Comparison of ENCODE assay signal across 1 cellular context in the genomic region with DNA sequence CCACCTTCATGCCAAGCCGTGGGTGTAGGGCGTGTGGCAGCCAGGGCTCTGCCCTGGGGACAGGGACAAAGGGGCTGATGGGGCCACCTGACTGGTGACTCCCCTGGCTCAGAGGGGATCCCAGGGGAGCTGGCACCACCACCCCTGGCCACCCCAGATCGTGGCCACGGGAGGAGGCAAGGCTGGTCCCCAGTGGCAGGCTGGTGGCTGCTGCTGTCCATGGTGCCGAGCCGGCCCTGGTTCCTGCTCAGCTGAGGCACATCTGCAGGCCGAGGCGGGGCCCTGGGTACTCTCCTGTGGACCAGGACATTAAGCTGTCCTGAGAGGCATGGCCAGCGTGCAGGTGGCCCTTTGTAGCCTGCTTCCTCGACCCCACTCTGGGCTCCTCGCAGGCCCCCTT.
A peak's percentile ranks its signal among the peaks of the same experiment; 100 is the strongest.
TF ChIP-seq lines count a peak whose summit lies in the region.

No MANE protein-coding gene starts in this region.

TF ChIP-seq in K562, 482 proteins besides CTCF, POLR2A, EP300 and RAD21:
- peak; percentile 80 for TF ChIP-seq MIER1 (IDR thresholded peaks at IDR 0.05; ENCODE audit: low read depth)
- TF ChIP-seq SOX6 (IDR thresholded peaks at IDR 0.05), result no peak
- TF ChIP-seq PRMT5 (CRISPR knock-in tag; IDR thresholded peaks at IDR 0.05), result peak; percentile 49; the same call in 1 of the 2 replicates
- TF ChIP-seq UBTF (IDR thresholded peaks at IDR 0.05; ENCODE audit: borderline replicate concordance in 1 of 2, low read depth in 2 of 2, low read length in 2 of 2), result 0 out of 4 replicates have a peak, but pooled peaks of 1 of the 2 experiments have one; percentile 12
- TF ChIP-seq, protein P1, sequence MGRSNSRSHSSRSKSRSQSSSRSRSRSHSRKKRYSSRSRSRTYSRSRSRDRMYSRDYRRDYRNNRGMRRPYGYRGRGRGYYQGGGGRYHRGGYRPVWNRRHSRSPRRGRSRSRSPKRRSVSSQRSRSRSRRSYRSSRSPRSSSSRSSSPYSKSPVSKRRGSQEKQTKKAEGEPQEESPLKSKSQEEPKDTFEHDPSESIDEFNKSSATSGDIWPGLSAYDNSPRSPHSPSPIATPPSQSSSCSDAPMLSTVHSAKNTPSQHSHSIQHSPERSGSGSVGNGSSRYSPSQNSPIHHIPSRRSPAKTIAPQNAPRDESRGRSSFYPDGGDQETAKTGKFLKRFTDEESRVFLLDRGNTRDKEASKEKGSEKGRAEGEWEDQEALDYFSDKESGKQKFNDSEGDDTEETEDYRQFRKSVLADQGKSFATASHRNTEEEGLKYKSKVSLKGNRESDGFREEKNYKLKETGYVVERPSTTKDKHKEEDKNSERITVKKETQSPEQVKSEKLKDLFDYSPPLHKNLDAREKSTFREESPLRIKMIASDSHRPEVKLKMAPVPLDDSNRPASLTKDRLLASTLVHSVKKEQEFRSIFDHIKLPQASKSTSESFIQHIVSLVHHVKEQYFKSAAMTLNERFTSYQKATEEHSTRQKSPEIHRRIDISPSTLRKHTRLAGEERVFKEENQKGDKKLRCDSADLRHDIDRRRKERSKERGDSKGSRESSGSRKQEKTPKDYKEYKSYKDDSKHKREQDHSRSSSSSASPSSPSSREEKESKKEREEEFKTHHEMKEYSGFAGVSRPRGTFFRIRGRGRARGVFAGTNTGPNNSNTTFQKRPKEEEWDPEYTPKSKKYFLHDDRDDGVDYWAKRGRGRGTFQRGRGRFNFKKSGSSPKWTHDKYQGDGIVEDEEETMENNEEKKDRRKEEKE (IDR thresholded peaks at IDR 0.05; ENCODE audit: borderline replicate concordance in 1 of 2, control insufficient read depth in 1 of 2, low read depth in 2 of 2, low read length in 1 of 2), result no peak
- peak; percentile 93 for TF ChIP-seq REST (CRISPR knock-in tag; IDR thresholded peaks at IDR 0.05; ENCODE audit: low read depth)
- peak; percentile 45; the same call in 1 of the 2 replicates for TF ChIP-seq EHMT2 (IDR thresholded peaks at IDR 0.05)
- peak; percentile 22; the same call in 1 of the 2 replicates for TF ChIP-seq ARID4B (CRISPR knock-in tag; IDR thresholded peaks at IDR 0.05)
